In the genomic region with DNA sequence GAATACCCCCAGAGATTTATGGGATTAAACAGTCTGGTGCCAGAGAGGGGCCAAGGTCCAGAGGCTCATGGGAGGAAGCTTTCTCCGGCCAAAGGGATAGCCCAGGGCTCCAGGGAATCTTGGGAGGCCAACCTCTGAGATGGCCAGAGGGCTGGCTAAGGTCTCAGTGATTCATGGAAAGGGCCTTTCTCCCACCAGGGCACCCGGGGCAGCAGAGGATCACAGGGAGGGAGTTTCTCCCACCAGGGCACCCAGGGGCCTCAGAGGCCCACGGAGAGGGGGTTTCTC, we compare ENCODE assay signal across 8 cellular contexts. TPM values are rescaled to one million over a fixed set of nuclear protein-coding genes. Genes with fewer than 3 reads are reported as not detected.
DNase-seq lines count a peak whose midpoint lies in the region; ATAC-seq and TF ChIP-seq lines count a peak whose summit lies in the region.

No MANE protein-coding gene starts in this region.

- H3K27ac ChIP-seq in esophagus muscularis mucosa (replicated peaks in 1 of 4): peak overlapping the region; percentile 86 to 92 (median 89)
- H3K27ac ChIP-seq in neural progenitor cell: no peak overlapping the region

- DNase-seq in Right ventricle myocardium inferior (ENCODE audit: missing footprints): no peak
- no peak for DNase-seq in cardiac septum (ENCODE audit: low spot score)
- DNase-seq in esophagus muscularis mucosa (ENCODE audit: extremely low spot score): no peak
- DNase-seq in neural progenitor cell (ENCODE audit: low spot score): no peak
- DNase-seq in SKM-1 (lab: John Stamatoyannopoulos, UW; ENCODE audit: unreplicated experiment): no peak
- no peak for DNase-seq in NCI-H82 treated with DMSO at 0.1 percent for 48 hours (lab: John Stamatoyannopoulos, UW; ENCODE audit: unreplicated experiment)

- H3K27me3 ChIP-seq in esophagus muscularis mucosa (no peaks in the 10 kb centered on the region), neural progenitor cell (no peaks in the 10 kb centered on the region)

- H3K36me3 ChIP-seq in esophagus muscularis mucosa: peaks cover 7 to 31% (median 18%) of the 10 kb centered on the region in 4 donors
- H3K36me3 ChIP-seq in neural progenitor cell: no peaks in the 10 kb centered on the region

- ATAC-seq in Right ventricle myocardium inferior (peak; percentile 69), HG02610 (IDR thresholded peaks at IDR 0.05; ENCODE audit: unreplicated experiment) (no peak), HG02623 (IDR thresholded peaks at IDR 0.05; ENCODE audit: unreplicated experiment) (no peak)

- TF ChIP-seq EP300 in esophagus muscularis mucosa (IDR thresholded peaks at IDR 0.05): no peak

- H3K27ac Mint-ChIP-seq in neural progenitor cell: peak overlapping the region; percentile 95

- no peak overlapping the region for H2AFZ ChIP-seq in neural progenitor cell (replicated peaks)

- peak overlapping the region; percentile 94 for H3K4me3 Mint-ChIP-seq in neural progenitor cell

- peaks cover 31% of the 10 kb centered on the region for H3K4me1 Mint-ChIP-seq in neural progenitor cell

- H3F3A ChIP-seq in neural progenitor cell (ENCODE audit: low read depth): peaks cover 6% of the 10 kb centered on the region

- H3K9me3 ChIP-seq in esophagus muscularis mucosa: no peaks in the 10 kb centered on the region
- no peaks in the 10 kb centered on the region for H3K9me3 ChIP-seq in neural progenitor cell (ENCODE audit: low read depth)

- WGBS in esophagus muscularis mucosa: 29% methylated on average over 1 of the region's 3 CpGs

- H3K4me3 ChIP-seq in esophagus muscularis mucosa (no peak overlapping the region), neural progenitor cell (no peak overlapping the region)

- peaks cover 3% of the 10 kb centered on the region for H3K36me3 Mint-ChIP-seq in neural progenitor cell

- H3K9ac ChIP-seq in neural progenitor cell: no peak overlapping the region

- intact Hi-C loops in Right ventricle myocardium inferior (cut with DNase I) (loop anchor here (1.0 to 5.0 kb wide), 3 partner anchors 13 to 177 kb away; no protein-coding TSS in a partner anchor), cardiac septum (cut with DNase I) (loop anchor here (1.0 to 5.0 kb wide), 2 partner anchors 41 to 172 kb away; a partner anchor contains a TSS), esophagus muscularis mucosa (cut with DNase I) (loop anchor here (2.0 to 10.0 kb wide), 2 partner anchors 41 to 151 kb away; a partner anchor contains a TSS)

- H3K4me1 ChIP-seq in esophagus muscularis mucosa (peaks cover 16 to 28% (median 23%) of the 10 kb centered on the region in 4 donors), neural progenitor cell (peaks cover 8% of the 10 kb centered on the region)

- TF ChIP-seq CTCF in esophagus muscularis mucosa (IDR thresholded peaks at IDR 0.05): no peak
- TF ChIP-seq CTCF in neural progenitor cell (IDR thresholded peaks at IDR 0.05): no peak

- no peak for TF ChIP-seq POLR2A in esophagus muscularis mucosa (IDR thresholded peaks at IDR 0.05; ENCODE audit: low read depth)

- H3K27me3 Mint-ChIP-seq in neural progenitor cell (ENCODE audit: insufficient read depth, low read depth): peaks cover 2% of the 10 kb centered on the region

- H3K9me3 Mint-ChIP-seq in neural progenitor cell: no peaks in the 10 kb centered on the region

- no peaks in the 10 kb centered on the region for H3K79me2 ChIP-seq in neural progenitor cell (ENCODE audit: low read depth)

- H3K4me2 ChIP-seq in neural progenitor cell: no peak overlapping the region

- no peaks in the 10 kb centered on the region for H4K20me1 ChIP-seq in neural progenitor cell (ENCODE audit: low read depth)

RNA-seq across cellular contexts. Expression of a gene that starts 15.0 kb away (rescaled TPM):
- total RNA-seq in Right ventricle myocardium inferior: 63.2 TPM
- 48.9 TPM for total RNA-seq in cardiac septum
- 10 to 100 TPM; 59.0 to 93.3 (median 63.9) TPM for total RNA-seq in esophagus muscularis mucosa
- 33.5 and 63.2 TPM in 2 replicates for total RNA-seq in neural progenitor cell (ENCODE audit: low replicate concordance)

RNA-seq across cellular contexts. Expression of a gene that starts 40.5 kb away (rescaled TPM):
- total RNA-seq in Right ventricle myocardium inferior (not detected), cardiac septum (not detected), esophagus muscularis mucosa (not detected), neural progenitor cell (ENCODE audit: low replicate concordance) (not detected in 2 replicates)

RNA-seq across cellular contexts. Expression of a gene that starts 40.5 kb away (rescaled TPM):
- total RNA-seq in Right ventricle myocardium inferior (1.0 TPM), cardiac septum (1.9 TPM), esophagus muscularis mucosa (1 to 10 TPM; 7.1 to 8.9 (median 7.8) TPM), neural progenitor cell (ENCODE audit: low replicate concordance) (11.2 and 27.6 TPM in 2 replicates)

RNA-seq across cellular contexts. Expression of a gene that starts 43.4 kb away (rescaled TPM):
- total RNA-seq in Right ventricle myocardium inferior (2.1 TPM), cardiac septum (1.6 TPM), esophagus muscularis mucosa (1 to 10 TPM in 3 of 4 donors, under 1 TPM in 1; 0.83 to 2.5 (median 2.1) TPM), neural progenitor cell (ENCODE audit: low replicate concordance) (2.9 and 5.1 TPM in 2 replicates)

RNA-seq across cellular contexts. Expression of a gene that starts 49.1 kb away (rescaled TPM):
- total RNA-seq in Right ventricle myocardium inferior (0.49 TPM), cardiac septum (0.83 TPM), esophagus muscularis mucosa (not detected), neural progenitor cell (ENCODE audit: low replicate concordance) (0.19 and 0.40 TPM in 2 replicates)
